ENCODE assay signal across 21 cellular contexts in the genomic region with DNA sequence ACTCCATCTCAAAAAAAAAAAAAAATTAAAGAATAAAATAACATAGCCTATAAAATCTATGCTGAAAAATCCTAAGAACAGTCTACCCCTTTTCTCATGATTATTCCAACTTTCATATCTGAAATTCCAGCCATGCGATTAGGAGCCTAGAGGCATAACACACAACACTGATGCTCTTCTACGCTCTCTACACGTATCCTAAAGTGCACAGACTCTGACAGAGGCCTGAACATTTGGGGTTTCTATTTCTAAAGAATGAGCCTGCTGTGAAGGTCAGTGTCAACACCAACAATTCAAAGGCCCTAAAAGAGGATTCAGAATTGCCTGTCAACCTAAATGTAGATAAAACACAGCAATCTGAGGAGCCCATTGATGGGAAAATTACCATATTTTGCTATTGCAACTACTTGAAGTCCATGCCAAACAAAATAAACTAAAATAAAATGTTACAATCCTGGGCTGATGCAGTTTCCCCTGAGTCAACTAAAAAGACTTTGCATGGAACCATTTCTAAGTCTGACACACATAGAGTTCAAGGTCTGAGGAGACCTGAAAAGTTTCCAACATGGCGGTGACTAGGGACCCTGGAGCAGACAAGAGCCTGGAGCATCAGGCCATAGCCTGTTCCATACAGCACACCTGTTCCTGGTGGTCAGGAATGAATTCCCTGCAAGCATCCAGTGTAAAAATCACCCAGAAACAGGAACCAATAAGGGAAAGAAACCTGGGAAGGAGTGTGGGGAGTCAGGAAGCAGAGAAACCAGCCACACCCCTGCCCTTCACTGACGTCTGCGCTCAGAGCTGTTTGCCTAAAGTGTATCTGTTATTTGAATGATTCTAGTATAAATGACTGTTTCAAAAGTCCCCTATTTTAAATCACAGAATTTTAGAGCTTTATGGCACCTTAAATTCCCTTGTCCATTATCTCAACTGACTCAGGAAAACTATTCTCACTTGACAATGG. TPM values are rescaled to one million over a fixed set of nuclear protein-coding genes. Genes with fewer than 3 reads are reported as not detected.
DNase-seq lines count a peak whose midpoint lies in the region; ATAC-seq, FAIRE-seq and TF ChIP-seq lines count a peak whose summit lies in the region.
"Had no signal": no experiment of that assay in that cellular context is flagged by ENCODE, and none has a peak within 500 bp of the region (broad histone marks: within the 10 kb centered on the region; RNA-seq: fewer than 3 reads in every experiment).

No MANE protein-coding gene starts in this region.

- H3K4me2 ChIP-seq in HepG2 (ENCODE audit: low read depth, low read length) (no peak overlapping the region), mesenchymal stem cell (ENCODE audit: low read length, poor library complexity, severe bottlenecking) (no peak overlapping the region)

- TF ChIP-seq POLR2A in HepG2 (IDR thresholded peaks at IDR 0.05; ENCODE audit: insufficient read depth in 1 of 2, low read depth in 2 of 2, low read length in 2 of 2) (no peak), right lobe of liver (IDR thresholded peaks at IDR 0.05) (no peak)

- no peak for TF ChIP-seq RAD21 in HepG2 (CRISPR knock-in tag; IDR thresholded peaks at IDR 0.05)

- H3K23ac ChIP-seq in mesenchymal stem cell (ENCODE audit: low read length in 2 of 2) = no peak overlapping the region

- no peak overlapping the region for H2BK5ac ChIP-seq in mesenchymal stem cell (ENCODE audit: low read depth, low read length, poor library complexity, severe bottlenecking)

- FAIRE-seq in HepG2 (lab: Jason Lieb, UNC) = no peak
- FAIRE-seq: frontal cortex had no signal

- no peak for TF ChIP-seq EP300 in HepG2 (IDR thresholded peaks at IDR 0.05; ENCODE audit: low read depth in 2 of 2, low read length in 2 of 2)
- no peak for TF ChIP-seq EP300 in HepG2 (CRISPR knock-in tag; IDR thresholded peaks at IDR 0.05; ENCODE audit: borderline replicate concordance)

- H4K8ac ChIP-seq in mesenchymal stem cell (ENCODE audit: low read length) = no peak overlapping the region

- 98% methylated on average over 6 of the region's 6 CpGs for WGBS in HepG2 (ENCODE audit: low lambda C conversion rate)
- 89% methylated on average over 6 of the region's 6 CpGs for WGBS in right lobe of liver (ENCODE audit: insufficient coverage, low coverage, low lambda C conversion rate, missing lambda C conversion rate)
- WGBS in mesenchymal stem cell = 94% methylated on average over 3 of the region's 6 CpGs

- no peak overlapping the region for H2BK12ac ChIP-seq in mesenchymal stem cell (ENCODE audit: low read length in 2 of 2)

- DNase-seq in HepG2 (ENCODE audit: low spot score) (no peak), right lobe of liver (no peak), dedifferentiated amniotic fluid mesenchymal stem cell (ENCODE audit: extremely low spot score) (peak; percentile 36), mesenchymal stem cell (no peak), NCI-H446 (lab: John Stamatoyannopoulos, UW) (no peak), NOMO-1 treated with DMSO at 0.1 percent for 48 hours (lab: John Stamatoyannopoulos, UW; ENCODE audit: unreplicated experiment) (no peak), midbrain (lab: John Stamatoyannopoulos, UW) (no peak), HAP-1 (ENCODE audit: low spot score in 2 of 2) (no peak)
- DNase-seq: activated CD4-positive, alpha-beta memory T cell treated with anti-CD3 and anti-CD28 coated beads, Interleukin-2, amount 10 ng/mL, durations not matched to agents 7 days and 5 days; activated naive CD8-positive, alpha-beta T cell treated with anti-CD3 and anti-CD28 coated beads for 36 hours; activated T-cell treated with anti-CD3 and anti-CD28 coated beads, Interleukin-2, amount 50 U/mL, for 4 hours; caudate nucleus; effector CD8-positive, alpha-beta T cell; naive thymus-derived CD4-positive, alpha-beta T cell; NCI-H187 treated with DMSO at 0.1 percent for 48 hours; SW 1271; upper lobe of left lung had no signal

- no peak overlapping the region for H4K91ac ChIP-seq in mesenchymal stem cell (ENCODE audit: low read length)

- H3K79me1 ChIP-seq in mesenchymal stem cell (replicated peaks; ENCODE audit: low read length, poor library complexity, severe bottlenecking) = peaks cover 48% of the 10 kb centered on the region

- CTCF ChIA-PET in HepG2 (lab: Yijun Ruan, JAX; ENCODE audit: low intra/inter-chr PET ratio, low total read pairs) = interaction anchor here (1.1 to 1.2 kb wide), 2 partner anchors 104 to 279 kb away, joined by 3 read pairs; no protein-coding TSS in a partner anchor

- H3K27me3 ChIP-seq in HepG2 (ENCODE audit: control insufficient read depth in 1 of 2, insufficient read depth in 2 of 2, low read length in 2 of 2) = no peaks in the 10 kb centered on the region
- no peaks in the 10 kb centered on the region for H3K27me3 ChIP-seq in right lobe of liver
- no peaks in the 10 kb centered on the region for H3K27me3 ChIP-seq in mesenchymal stem cell (ENCODE audit: control insufficient read depth in 1 of 2, insufficient read depth in 1 of 2, low read length in 2 of 2)
- H3K27me3 ChIP-seq in HAP-1 (ENCODE audit: low read depth) = no peaks in the 10 kb centered on the region
- H3K27me3 ChIP-seq: upper lobe of left lung had no signal

- H3K4ac ChIP-seq in mesenchymal stem cell (ENCODE audit: low read depth in 1 of 2, low read length in 2 of 2) = no peak overlapping the region

- H3K4me3 ChIP-seq in HepG2 (replicated peaks in 1 of 3; ENCODE audit: insufficient read depth in 1 of 3, low read depth in 2 of 3, low read length in 3 of 3) = no peak overlapping the region
- H3K4me3 ChIP-seq in right lobe of liver = no peak overlapping the region
- no peak overlapping the region for H3K4me3 ChIP-seq in mesenchymal stem cell (ENCODE audit: insufficient read depth in 1 of 2, low read depth in 1 of 2, low read length in 2 of 2)
- no peak overlapping the region for H3K4me3 ChIP-seq in HAP-1
- H3K4me3 ChIP-seq: prostate gland, upper lobe of left lung had no signal

- H3K79me2 ChIP-seq in HepG2 (ENCODE audit: insufficient read depth, low read length) = peaks cover 88% of the 10 kb centered on the region

- intact Hi-C loops in HepG2 (cut with micrococcal nuclease; ENCODE audit: unreplicated experiment) (loop anchor here (2.0 kb wide), 1 partner anchor 65 kb away; no protein-coding TSS in a partner anchor), right lobe of liver (cut with DNase I) (loop anchor here in 1 of 2 donors (10.0 kb wide), 1 partner anchor 79 kb away; no protein-coding TSS in a partner anchor)

- no peak overlapping the region for H2AFZ ChIP-seq in HepG2 (ENCODE audit: low read length)
- no peak overlapping the region for H2AFZ ChIP-seq in mesenchymal stem cell (ENCODE audit: low read depth, low read length)

- H3K14ac ChIP-seq in mesenchymal stem cell (ENCODE audit: low read length in 2 of 2) = no peak overlapping the region

- in situ Hi-C loops in HepG2 (cut with HindIII; ENCODE audit: extremely low pct_ligation_motif_present, low pct_unique_long_range_greater_than_20kb) = no loop called here
- in situ Hi-C loops in HAP-1 (cut with MboI; ENCODE audit: low sequenced_read_pairs) = no loop called here

- POLR2A ChIA-PET in HepG2 (lab: Yijun Ruan, JAX) = interaction anchor here (1.3 to 2.9 kb wide), 2 partner anchors 11 to 66 kb away, joined by 5 to 24 read pairs; partner anchors contain the start of gene NINL

- no peak overlapping the region for H2BK15ac ChIP-seq in mesenchymal stem cell (ENCODE audit: low read depth, poor library complexity, severe bottlenecking)

- H3K36me3 ChIP-seq in HepG2 (replicated peaks in 1 of 2; ENCODE audit: control insufficient read depth in 1 of 2, insufficient read depth in 2 of 2, low read length in 2 of 2) (peaks cover 10 to 23% of the 10 kb centered on the region in 2 experiments; a peak in 4 of 5 replicates), right lobe of liver (no peaks in the 10 kb centered on the region), mesenchymal stem cell (ENCODE audit: control insufficient read depth in 1 of 2, insufficient read depth in 2 of 2, low read depth in 1 of 2, low read length in 2 of 2) (peaks cover 0 to 18% of the 10 kb centered on the region in 2 experiments), HAP-1 (replicated peaks) (no peaks in the 10 kb centered on the region)
- H3K36me3 ChIP-seq: prostate gland, upper lobe of left lung had no signal

- TF ChIP-seq CTCF in HepG2 (CRISPR knock-in tag; IDR thresholded peaks at IDR 0.05) = no peak
- TF ChIP-seq CTCF in right lobe of liver (IDR thresholded peaks at IDR 0.05) = no peak

- no peak overlapping the region for H2BK120ac ChIP-seq in mesenchymal stem cell (ENCODE audit: low read depth, low read length)

- H3K18ac ChIP-seq in mesenchymal stem cell (ENCODE audit: low read depth in 1 of 2, low read length in 2 of 2) = no peak overlapping the region

- H4K20me1 ChIP-seq in HepG2 (ENCODE audit: insufficient read depth, low read length) = peaks cover 26% of the 10 kb centered on the region

- H3K4me1 ChIP-seq in HepG2 (ENCODE audit: insufficient read depth, low read length) (peaks cover 57% of the 10 kb centered on the region), right lobe of liver (no peaks in the 10 kb centered on the region), mesenchymal stem cell (ENCODE audit: control insufficient read depth, insufficient read depth, low read depth, low read length) (peaks cover 12% of the 10 kb centered on the region), HAP-1 (no peaks in the 10 kb centered on the region)
- H3K4me1 ChIP-seq: prostate gland had no signal

- BruUV-seq in HepG2 (replicated peaks; lab: Mats Ljungman, UMichigan) = TSS peak; percentile 2

- no peak for ATAC-seq in HepG2
- no peak for ATAC-seq in right lobe of liver
- ATAC-seq: activated T-cell treated with anti-CD3 and anti-CD28 coated beads, Interleukin-2, amount 50 U/mL, for 4 hours; naive thymus-derived CD4-positive, alpha-beta T cell; stimulated activated effector memory CD8-positive, alpha-beta T cell treated with anti-CD3 and anti-CD28 coated beads, Interleukin-12 subunit alpha, Interleukin-12 subunit beta, amount 100 ng/mL, for 72 hours had no signal

- no peak overlapping the region for H2AK5ac ChIP-seq in mesenchymal stem cell (ENCODE audit: low read length, severe bottlenecking)

- H3K9ac ChIP-seq in HepG2 (ENCODE audit: insufficient read depth, low read depth, low read length) = no peak overlapping the region
- H3K9ac ChIP-seq in mesenchymal stem cell (ENCODE audit: low read length) = peak overlapping the region; percentile 11

- H3K9me3 ChIP-seq in HepG2 (ENCODE audit: low read length) = no peaks in the 10 kb centered on the region
- H3K9me3 ChIP-seq in right lobe of liver = no peaks in the 10 kb centered on the region
- H3K9me3 ChIP-seq in mesenchymal stem cell (ENCODE audit: control insufficient read depth, low read length) = no peaks in the 10 kb centered on the region
- no peaks in the 10 kb centered on the region for H3K9me3 ChIP-seq in HAP-1
- H3K9me3 ChIP-seq: prostate gland, upper lobe of left lung had no signal

- H3K27ac ChIP-seq in HepG2 (ENCODE audit: extremely low read length, insufficient read depth, low read length) (no peak overlapping the region), right lobe of liver (no peak overlapping the region), mesenchymal stem cell (ENCODE audit: low read length, poor library complexity, severe bottlenecking) (no peak overlapping the region)
- H3K27ac ChIP-seq: prostate gland, upper lobe of left lung, WERI-Rb-1 had no signal

RNA-seq across cellular contexts. Expression of gene NINL, which starts 11.8 kb away (rescaled TPM):
- total RNA-seq in HepG2 (2016; rRNA removed; fragmentation: Illumina TruSeq; extraction: Trizol) = 23.3 and 34.3 TPM in 2 replicates
- 7.4 and 10.8 TPM in 2 replicates for total RNA-seq in HepG2 (2016; cell fraction: cytosol; rRNA removed; fragmentation: Illumina TruSeq; extraction: Trizol; ENCODE audit: low read depth)
- 20.1 and 34.4 TPM in 2 replicates for total RNA-seq in HepG2 (2016; cell fraction: insoluble cytoplasmic fraction; rRNA removed; fragmentation: Illumina TruSeq; extraction: Trizol)
- 11.6 and 15.7 TPM in 2 replicates for total RNA-seq in HepG2 (2016; cell fraction: membrane; rRNA removed; fragmentation: Illumina TruSeq; extraction: Trizol)
- total RNA-seq in HepG2 (2016; cell fraction: nucleus; rRNA removed; fragmentation: Illumina TruSeq; extraction: Trizol) = 37.4 and 38.1 TPM in 2 replicates
- polyA plus RNA-seq in HepG2 (2011; rRNA removed) = 32.3 and 34.6 TPM in 2 replicates
- polyA plus RNA-seq in HepG2 (2011; cell fraction: cytosol; rRNA removed) = 24.8 and 25.8 TPM in 2 replicates
- polyA plus RNA-seq in HepG2 (2011; cell fraction: nucleus; rRNA removed) = 114 and 118 TPM in 2 replicates
- 38.7 and 42.0 TPM in 2 replicates for polyA plus RNA-seq in HepG2 (2012)
- polyA plus RNA-seq in HepG2 (2016; cell fraction: cytosol; fragmentation: Illumina TruSeq; extraction: Trizol; ENCODE audit: low read depth) = 3.0 and 3.7 TPM in 2 replicates
- polyA plus RNA-seq in HepG2 (2016; cell fraction: insoluble cytoplasmic fraction; fragmentation: Illumina TruSeq; extraction: Trizol; ENCODE audit: low read depth) = 19.3 and 24.8 TPM in 2 replicates
- 8.1 TPM in 2 replicates for polyA plus RNA-seq in HepG2 (2016; cell fraction: membrane; fragmentation: Illumina TruSeq; extraction: Trizol; ENCODE audit: low read depth)
- 90.8 and 96.3 TPM in 2 replicates for polyA plus RNA-seq in HepG2 (2016; cell fraction: nucleus; fragmentation: Illumina TruSeq; extraction: Trizol; ENCODE audit: insufficient read depth, low read depth)
- 1.7 and 32.6 TPM in 2 replicates for polyA minus RNA-seq in HepG2 (2011; rRNA and poly(A)+ RNA removed; ENCODE audit: low replicate concordance)
- polyA minus RNA-seq in HepG2 (2011; cell fraction: cytosol; rRNA and poly(A)+ RNA removed) = 6.9 and 8.0 TPM in 2 replicates
- polyA minus RNA-seq in HepG2 (2011; cell fraction: nucleus; rRNA and poly(A)+ RNA removed) = 46.9 and 49.6 TPM in 2 replicates
- total RNA-seq in right lobe of liver = 10 to 100 TPM in 1 of 6 experiments, 1 to 10 TPM in 5; 3.6 to 16.0 (median 7.1) TPM
- polyA plus RNA-seq in mesenchymal stem cell (2013, experiment 1 of 2) = 6.8 TPM
- polyA plus RNA-seq in mesenchymal stem cell (2013, experiment 2 of 2) = 6.4 TPM

RNA-seq across cellular contexts. Expression of gene NANP, which starts 50.2 kb away (rescaled TPM):
- 21.5 and 31.0 TPM in 2 replicates for total RNA-seq in HepG2 (2016; rRNA removed; fragmentation: Illumina TruSeq; extraction: Trizol)
- 3.5 and 3.6 TPM in 2 replicates for total RNA-seq in HepG2 (2016; cell fraction: cytosol; rRNA removed; fragmentation: Illumina TruSeq; extraction: Trizol; ENCODE audit: low read depth)
- total RNA-seq in HepG2 (2016; cell fraction: insoluble cytoplasmic fraction; rRNA removed; fragmentation: Illumina TruSeq; extraction: Trizol) = 22.0 and 31.9 TPM in 2 replicates
- 15.3 and 16.9 TPM in 2 replicates for total RNA-seq in HepG2 (2016; cell fraction: membrane; rRNA removed; fragmentation: Illumina TruSeq; extraction: Trizol)
- total RNA-seq in HepG2 (2016; cell fraction: nucleus; rRNA removed; fragmentation: Illumina TruSeq; extraction: Trizol) = 15.0 and 17.4 TPM in 2 replicates
- 8.6 and 8.9 TPM in 2 replicates for polyA plus RNA-seq in HepG2 (2011; rRNA removed)
- 6.1 and 8.7 TPM in 2 replicates for polyA plus RNA-seq in HepG2 (2011; cell fraction: cytosol; rRNA removed)
- polyA plus RNA-seq in HepG2 (2011; cell fraction: nucleus; rRNA removed) = 3.6 and 5.3 TPM in 2 replicates
- polyA plus RNA-seq in HepG2 (2012) = 9.3 and 12.7 TPM in 2 replicates
- polyA plus RNA-seq in HepG2 (2016; cell fraction: cytosol; fragmentation: Illumina TruSeq; extraction: Trizol; ENCODE audit: low read depth) = 1.2 and 1.4 TPM in 2 replicates
- 27.2 and 29.9 TPM in 2 replicates for polyA plus RNA-seq in HepG2 (2016; cell fraction: insoluble cytoplasmic fraction; fragmentation: Illumina TruSeq; extraction: Trizol; ENCODE audit: low read depth)
- polyA plus RNA-seq in HepG2 (2016; cell fraction: membrane; fragmentation: Illumina TruSeq; extraction: Trizol; ENCODE audit: low read depth) = 5.8 and 6.1 TPM in 2 replicates
- 15.0 and 15.3 TPM in 2 replicates for polyA plus RNA-seq in HepG2 (2016; cell fraction: nucleus; fragmentation: Illumina TruSeq; extraction: Trizol; ENCODE audit: insufficient read depth, low read depth)
- polyA minus RNA-seq in HepG2 (2011; rRNA and poly(A)+ RNA removed; ENCODE audit: low replicate concordance) = 2.8 and 8.0 TPM in 2 replicates
- 8.9 and 9.8 TPM in 2 replicates for polyA minus RNA-seq in HepG2 (2011; cell fraction: cytosol; rRNA and poly(A)+ RNA removed)
- 22.1 and 25.1 TPM in 2 replicates for polyA minus RNA-seq in HepG2 (2011; cell fraction: nucleus; rRNA and poly(A)+ RNA removed)
- 1 to 10 TPM; 1.8 to 3.3 (median 2.4) TPM for total RNA-seq in right lobe of liver
- 9.5 TPM for polyA plus RNA-seq in mesenchymal stem cell (2013, experiment 1 of 2)
- polyA plus RNA-seq in mesenchymal stem cell (2013, experiment 2 of 2) = 9.8 TPM
